9 cellular contexts compared by ENCODE assay signal in the genomic region with DNA sequence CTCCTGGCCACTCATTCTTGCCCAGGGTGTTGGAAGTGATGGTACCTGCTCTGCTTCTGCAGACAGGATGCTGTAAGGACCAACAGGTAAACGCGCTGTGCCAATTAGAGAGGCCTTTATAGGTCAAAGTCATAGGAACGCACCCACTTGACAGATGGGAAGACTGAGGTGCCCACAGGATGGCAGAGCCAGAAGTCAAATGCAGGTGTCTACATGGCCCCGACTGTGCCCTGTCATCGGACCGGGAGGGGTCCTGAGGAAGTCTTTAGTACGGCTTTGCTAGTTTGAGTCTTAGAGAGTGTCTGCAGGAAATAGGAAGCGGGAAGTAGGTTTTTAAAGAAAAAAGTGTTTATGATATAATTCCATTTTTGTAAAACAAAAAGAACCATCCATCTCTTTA. TPM values are rescaled to one million over a fixed set of nuclear protein-coding genes. Genes with fewer than 3 reads are reported as not detected.
DNase-seq lines count a peak whose midpoint lies in the region; ATAC-seq and TF ChIP-seq lines count a peak whose summit lies in the region.
"Had no signal": no experiment of that assay in that cellular context is flagged by ENCODE, and none has a peak within 500 bp of the region (broad histone marks: within the 10 kb centered on the region; RNA-seq: fewer than 3 reads in every experiment).

No MANE protein-coding gene starts in this region.

- DNase-seq in left ventricle myocardium inferior (no peak), Right ventricle myocardium inferior (ENCODE audit: missing footprints) (no peak), chondrocyte (ENCODE audit: low spot score) (no peak), naive B cell (no peak), BE2C (no peak), DMS79 (lab: John Stamatoyannopoulos, UW) (no peak), NCI-H526 treated with DMSO at 0.1 percent for 48 hours (lab: John Stamatoyannopoulos, UW) (no peak)
- DNase-seq: SHP77 had no signal

- H3K9me3 Mint-ChIP-seq in chondrocyte (ENCODE audit: low read depth): no peaks in the 10 kb centered on the region
- no peaks in the 10 kb centered on the region for H3K9me3 Mint-ChIP-seq in naive B cell

- H3K4me1 Mint-ChIP-seq in chondrocyte (ENCODE audit: low read depth) (peaks cover 73% of the 10 kb centered on the region), naive B cell (peaks cover 41 to 59% (median 50%) of the 10 kb centered on the region in 3 donors)

- TF ChIP-seq CTCF in left ventricle myocardium inferior (IDR thresholded peaks at IDR 0.05; ENCODE audit: borderline replicate concordance) (no peak), chondrocyte (IDR thresholded peaks at IDR 0.05) (no peak), BE2C (IDR thresholded peaks at IDR 0.05; ENCODE audit: low read depth, low read length) (no peak)

- 92% methylated on average over 8 of the region's 8 CpGs for WGBS in urinary bladder

- intact Hi-C loops in left ventricle myocardium inferior (cut with micrococcal nuclease) (no loop called here), Right ventricle myocardium inferior (cut with DNase I) (no loop called here)

- H3K4me1 ChIP-seq in left ventricle myocardium inferior (peaks cover 100% of the 10 kb centered on the region), urinary bladder (ENCODE audit: insufficient read depth) (peaks cover 6% of the 10 kb centered on the region), BE2C (peaks cover 31% of the 10 kb centered on the region)

- peak overlapping the region; percentile 34 for H3K4me3 ChIP-seq in left ventricle myocardium inferior
- H3K4me3 ChIP-seq in urinary bladder (ENCODE audit: low read depth, low read length): no peak overlapping the region
- no peak overlapping the region for H3K4me3 ChIP-seq in BE2C (ENCODE audit: low read depth, low read length)

- no peaks in the 10 kb centered on the region for H3K9me3 ChIP-seq in left ventricle myocardium inferior (replicated peaks)
- no peaks in the 10 kb centered on the region for H3K9me3 ChIP-seq in BE2C

- H3K27me3 Mint-ChIP-seq in chondrocyte (ENCODE audit: low read depth) (no peaks in the 10 kb centered on the region), naive B cell (no peaks in the 10 kb centered on the region)

- H3K4me3 Mint-ChIP-seq in chondrocyte (ENCODE audit: unreplicated experiment): no peak overlapping the region
- peak overlapping the region in 5 of 8 donors; percentile 6 to 74 (median 20) for H3K4me3 Mint-ChIP-seq in naive B cell

- ATAC-seq in Right ventricle myocardium inferior: no peak
- ATAC-seq in naive B cell (ENCODE audit: low read depth in 2 of 2): no peak

- peak overlapping the region; percentile 93 for H3K27ac ChIP-seq in left ventricle myocardium inferior (replicated peaks)
- H3K27ac ChIP-seq in urinary bladder (ENCODE audit: low read depth): peak overlapping the region; percentile 63

- H3K36me3 ChIP-seq in left ventricle myocardium inferior (no peaks in the 10 kb centered on the region), urinary bladder (ENCODE audit: insufficient read depth) (no peaks in the 10 kb centered on the region), BE2C (peaks cover 3% of the 10 kb centered on the region)

- no peaks in the 10 kb centered on the region for H3K36me3 Mint-ChIP-seq in chondrocyte (ENCODE audit: low read depth)
- H3K36me3 Mint-ChIP-seq in naive B cell: no peaks in the 10 kb centered on the region

- peak overlapping the region; percentile 92 for H3K27ac Mint-ChIP-seq in chondrocyte (ENCODE audit: unreplicated experiment)
- peak overlapping the region in 4 of 6 donors; percentile 59 to 89 (median 72) for H3K27ac Mint-ChIP-seq in naive B cell

- H3K27me3 ChIP-seq in left ventricle myocardium inferior (ENCODE audit: low read depth) (no peaks in the 10 kb centered on the region), BE2C (no peaks in the 10 kb centered on the region)

RNA-seq across cellular contexts. Expression of a gene that starts 57.3 kb away (rescaled TPM):
- total RNA-seq in left ventricle myocardium inferior (219 TPM), Right ventricle myocardium inferior (186 TPM), chondrocyte (95.5 to 110 TPM (median 103 TPM) in 3 replicates), urinary bladder (37.5 TPM)
- polyA plus RNA-seq in naive B cell (ENCODE audit: low read depth in 6 of 6) (10 to 100 TPM; 45.7 to 71.0 (median 59.3) TPM), urinary bladder (130 TPM)
- 158 TPM for polyA plus RNA-seq in BE2C (2012; ENCODE audit: insufficient read depth, insufficient read length, low read depth)
